1 cellular context compared by ENCODE assay signal in the genomic region with DNA sequence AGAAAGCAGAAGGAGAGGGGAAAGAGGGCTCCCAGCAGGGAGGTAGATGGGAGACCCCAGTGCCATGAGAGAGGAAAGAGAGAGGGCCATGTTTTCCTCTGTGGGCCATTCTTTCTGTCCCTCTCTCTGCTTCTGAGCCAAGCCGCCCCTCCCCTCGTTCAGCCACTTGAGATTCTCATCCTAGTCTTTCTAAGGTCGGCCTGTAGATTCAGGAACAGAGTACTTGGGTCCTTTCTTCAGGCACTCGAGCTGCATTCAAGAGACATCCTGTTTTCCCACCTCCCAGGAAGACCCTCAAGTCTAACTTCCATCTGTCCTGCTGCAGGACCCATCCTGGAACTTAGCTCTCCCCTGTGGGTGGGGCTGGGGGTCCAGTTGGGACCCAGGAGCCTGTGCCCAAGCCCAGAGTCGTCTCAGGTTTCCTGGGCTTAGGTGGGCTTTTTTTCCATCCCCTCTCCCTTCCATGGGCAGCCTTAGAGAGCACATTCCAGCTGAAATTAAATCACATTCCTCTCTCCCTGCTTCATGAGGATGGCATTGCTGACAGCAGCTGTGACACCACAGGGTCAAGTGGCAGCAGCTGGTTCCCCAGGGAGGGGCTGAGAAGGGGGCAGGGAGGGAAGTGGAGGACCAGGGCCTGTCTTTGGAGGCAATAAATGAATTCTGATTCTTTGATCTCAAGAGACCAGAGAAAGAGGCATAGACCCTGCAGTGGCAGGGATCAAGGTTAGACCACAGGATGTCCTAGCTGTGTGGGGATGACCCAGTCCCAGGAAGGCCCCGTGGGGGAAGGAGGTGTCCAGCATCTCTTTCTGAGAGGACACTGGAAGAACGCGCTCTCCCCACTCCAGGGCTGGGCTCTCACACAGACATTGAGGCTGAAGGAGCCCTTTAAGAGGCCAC.
TF ChIP-seq lines count a peak whose summit lies in the region.

No MANE protein-coding gene starts in this region.

TF ChIP-seq in K562, 482 proteins besides CTCF, POLR2A, EP300 and RAD21 (continues in another document):
- TF ChIP-seq, protein P1, sequence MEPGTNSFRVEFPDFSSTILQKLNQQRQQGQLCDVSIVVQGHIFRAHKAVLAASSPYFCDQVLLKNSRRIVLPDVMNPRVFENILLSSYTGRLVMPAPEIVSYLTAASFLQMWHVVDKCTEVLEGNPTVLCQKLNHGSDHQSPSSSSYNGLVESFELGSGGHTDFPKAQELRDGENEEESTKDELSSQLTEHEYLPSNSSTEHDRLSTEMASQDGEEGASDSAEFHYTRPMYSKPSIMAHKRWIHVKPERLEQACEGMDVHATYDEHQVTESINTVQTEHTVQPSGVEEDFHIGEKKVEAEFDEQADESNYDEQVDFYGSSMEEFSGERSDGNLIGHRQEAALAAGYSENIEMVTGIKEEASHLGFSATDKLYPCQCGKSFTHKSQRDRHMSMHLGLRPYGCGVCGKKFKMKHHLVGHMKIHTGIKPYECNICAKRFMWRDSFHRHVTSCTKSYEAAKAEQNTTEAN (CRISPR knock-in tag; IDR thresholded peaks at IDR 0.05) = no peak
- no peak for TF ChIP-seq MCM2 (IDR thresholded peaks at IDR 0.05; ENCODE audit: low read depth)
- no peak for TF ChIP-seq JUND (IDR thresholded peaks at IDR 0.05; ENCODE audit: borderline replicate concordance, low read depth, low read length)
- 0 out of 3 replicates have a peak, but pooled peaks have one; percentile 3 for TF ChIP-seq JUND (tag; IDR thresholded peaks at IDR 0.05; ENCODE audit: borderline replicate concordance, low read depth, low read length)
- no peak for TF ChIP-seq HDAC3 (IDR thresholded peaks at IDR 0.05; ENCODE audit: borderline replicate concordance, partially characterized antibody)
- no peak for TF ChIP-seq TFAM (CRISPR knock-in tag; conservative IDR thresholded peaks at IDR 0.05)
- TF ChIP-seq CEBPB (tag; IDR thresholded peaks at IDR 0.05) = no peak
- peak; percentile 24 for TF ChIP-seq PRDM10 (IDR thresholded peaks at IDR 0.05; ENCODE audit: partially characterized antibody)
- no peak for TF ChIP-seq MTA2 (IDR thresholded peaks at IDR 0.05; ENCODE audit: low read depth)
- peak in 1 of 2 experiments; percentile 66; a peak in 1 of 4 replicates for TF ChIP-seq TEAD1 (CRISPR knock-in tag; IDR thresholded peaks at IDR 0.05)
- TF ChIP-seq, protein P2, sequence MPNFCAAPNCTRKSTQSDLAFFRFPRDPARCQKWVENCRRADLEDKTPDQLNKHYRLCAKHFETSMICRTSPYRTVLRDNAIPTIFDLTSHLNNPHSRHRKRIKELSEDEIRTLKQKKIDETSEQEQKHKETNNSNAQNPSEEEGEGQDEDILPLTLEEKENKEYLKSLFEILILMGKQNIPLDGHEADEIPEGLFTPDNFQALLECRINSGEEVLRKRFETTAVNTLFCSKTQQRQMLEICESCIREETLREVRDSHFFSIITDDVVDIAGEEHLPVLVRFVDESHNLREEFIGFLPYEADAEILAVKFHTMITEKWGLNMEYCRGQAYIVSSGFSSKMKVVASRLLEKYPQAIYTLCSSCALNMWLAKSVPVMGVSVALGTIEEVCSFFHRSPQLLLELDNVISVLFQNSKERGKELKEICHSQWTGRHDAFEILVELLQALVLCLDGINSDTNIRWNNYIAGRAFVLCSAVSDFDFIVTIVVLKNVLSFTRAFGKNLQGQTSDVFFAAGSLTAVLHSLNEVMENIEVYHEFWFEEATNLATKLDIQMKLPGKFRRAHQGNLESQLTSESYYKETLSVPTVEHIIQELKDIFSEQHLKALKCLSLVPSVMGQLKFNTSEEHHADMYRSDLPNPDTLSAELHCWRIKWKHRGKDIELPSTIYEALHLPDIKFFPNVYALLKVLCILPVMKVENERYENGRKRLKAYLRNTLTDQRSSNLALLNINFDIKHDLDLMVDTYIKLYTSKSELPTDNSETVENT (CRISPR knock-in tag; IDR thresholded peaks at IDR 0.05) = no peak
- no peak for TF ChIP-seq POLR2AphosphoS5 (IDR thresholded peaks at IDR 0.05; ENCODE audit: control insufficient read depth, insufficient read depth, low read depth, low read length)
- no peak for TF ChIP-seq ARID2 (IDR thresholded peaks at IDR 0.05)
- TF ChIP-seq, protein P3, sequence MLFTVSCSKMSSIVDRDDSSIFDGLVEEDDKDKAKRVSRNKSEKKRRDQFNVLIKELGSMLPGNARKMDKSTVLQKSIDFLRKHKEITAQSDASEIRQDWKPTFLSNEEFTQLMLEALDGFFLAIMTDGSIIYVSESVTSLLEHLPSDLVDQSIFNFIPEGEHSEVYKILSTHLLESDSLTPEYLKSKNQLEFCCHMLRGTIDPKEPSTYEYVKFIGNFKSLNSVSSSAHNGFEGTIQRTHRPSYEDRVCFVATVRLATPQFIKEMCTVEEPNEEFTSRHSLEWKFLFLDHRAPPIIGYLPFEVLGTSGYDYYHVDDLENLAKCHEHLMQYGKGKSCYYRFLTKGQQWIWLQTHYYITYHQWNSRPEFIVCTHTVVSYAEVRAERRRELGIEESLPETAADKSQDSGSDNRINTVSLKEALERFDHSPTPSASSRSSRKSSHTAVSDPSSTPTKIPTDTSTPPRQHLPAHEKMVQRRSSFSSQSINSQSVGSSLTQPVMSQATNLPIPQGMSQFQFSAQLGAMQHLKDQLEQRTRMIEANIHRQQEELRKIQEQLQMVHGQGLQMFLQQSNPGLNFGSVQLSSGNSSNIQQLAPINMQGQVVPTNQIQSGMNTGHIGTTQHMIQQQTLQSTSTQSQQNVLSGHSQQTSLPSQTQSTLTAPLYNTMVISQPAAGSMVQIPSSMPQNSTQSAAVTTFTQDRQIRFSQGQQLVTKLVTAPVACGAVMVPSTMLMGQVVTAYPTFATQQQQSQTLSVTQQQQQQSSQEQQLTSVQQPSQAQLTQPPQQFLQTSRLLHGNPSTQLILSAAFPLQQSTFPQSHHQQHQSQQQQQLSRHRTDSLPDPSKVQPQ (CRISPR knock-in tag; IDR thresholded peaks at IDR 0.05; ENCODE audit: borderline replicate concordance) = no peak
- no peak for TF ChIP-seq POLR3A (IDR thresholded peaks at IDR 0.05; ENCODE audit: borderline replicate concordance, extremely low read depth, insufficient read depth, insufficient read length)
- no peak for TF ChIP-seq ZNF197 (CRISPR knock-in tag; IDR thresholded peaks at IDR 0.05; ENCODE audit: low read depth)
- no peak for TF ChIP-seq ZNF830 (CRISPR knock-in tag; IDR thresholded peaks at IDR 0.05)
- no peak for TF ChIP-seq MECOM (CRISPR knock-in tag; IDR thresholded peaks at IDR 0.05)
- no peak for TF ChIP-seq CUX1 (CRISPR knock-in tag; IDR thresholded peaks at IDR 0.05)
- TF ChIP-seq ATF6 (CRISPR knock-in tag; IDR thresholded peaks at IDR 0.05) = no peak
- no peak for TF ChIP-seq DEAF1 (CRISPR knock-in tag; IDR thresholded peaks at IDR 0.05)
- TF ChIP-seq POU5F1 (IDR thresholded peaks at IDR 0.05; ENCODE audit: borderline replicate concordance, low read depth, low read length, partially characterized antibody) = no peak
